In genomic region chr20:38139156-38139912, GRCh38 we compare ENCODE assay signal across 1 cellular context.
TF ChIP-seq lines count a peak whose summit lies in the region.

No MANE protein-coding gene starts in this region.

TF ChIP-seq in H1, 55 proteins besides CTCF, POLR2A, EP300 and RAD21:
- TF ChIP-seq SIX5 (IDR thresholded peaks at IDR 0.05; ENCODE audit: low read depth, low read length) (no peak), BCL11A (IDR thresholded peaks at IDR 0.05; ENCODE audit: low read depth in 2 of 2, low read length in 2 of 2) (no peak), RXRA (IDR thresholded peaks at IDR 0.05; ENCODE audit: insufficient read depth, low read depth, low read length) (no peak), SP4 (IDR thresholded peaks at IDR 0.05; ENCODE audit: low read length) (no peak), TAF7 (optimal IDR thresholded peaks at IDR 0.05; ENCODE audit: borderline replicate concordance, low read depth, low read length) (no peak), TBP (IDR thresholded peaks at IDR 0.05; ENCODE audit: low read depth, low read length) (no peak), KDM4A (IDR thresholded peaks at IDR 0.05; ENCODE audit: low read depth, low read length, severe bottlenecking) (no peak), JUND (IDR thresholded peaks at IDR 0.05; ENCODE audit: low read length) (no peak), GABPA (IDR thresholded peaks at IDR 0.05; ENCODE audit: borderline replicate concordance, insufficient read depth, low read length) (no peak), RBBP5 (IDR thresholded peaks at IDR 0.05; ENCODE audit: borderline replicate concordance, low read depth, low read length) (no peak), GTF2F1 (IDR thresholded peaks at IDR 0.05; ENCODE audit: borderline replicate concordance, low read depth, low read length) (no peak), CHD7 (IDR thresholded peaks at IDR 0.05; ENCODE audit: insufficient replicate concordance, low read length) (no peak), CHD2 (IDR thresholded peaks at IDR 0.05; ENCODE audit: low read length) (no peak), FOSL1 (IDR thresholded peaks at IDR 0.05; ENCODE audit: insufficient read depth, low read depth, low read length) (no peak)
